Comparison of ENCODE assay signal across 24 cellular contexts in genomic region chr4:75497133-75497532, GRCh38. TPM values are rescaled to one million over a fixed set of nuclear protein-coding genes. Genes with fewer than 3 reads are reported as not detected.
DNase-seq lines count a peak whose midpoint lies in the region; ATAC-seq, FAIRE-seq and TF ChIP-seq lines count a peak whose summit lies in the region.
"Had no signal": no experiment of that assay in that cellular context is flagged by ENCODE, and none has a peak within 500 bp of the region (broad histone marks: within the 10 kb centered on the region; RNA-seq: fewer than 3 reads in every experiment).

No MANE protein-coding gene starts in this region.

- H3K79me1 ChIP-seq in IMR-90 (ENCODE audit: low read depth in 1 of 2, low read length in 2 of 2), result peaks cover 11 to 15% of the 10 kb centered on the region in 2 experiments; a peak in 3 of 4 replicates

- H3K9me3 ChIP-seq in IMR-90 (ENCODE audit: control insufficient read depth, insufficient read depth, low read length), result peaks cover 4% of the 10 kb centered on the region; the same call in 1 of the 2 replicates
- peaks cover 11% of the 10 kb centered on the region; the same call in 2 of the 3 replicates for H3K9me3 ChIP-seq in GM12878 (replicated peaks; ENCODE audit: control insufficient read depth, insufficient read depth, low read length)
- H3K9me3 ChIP-seq: right lobe of liver had no signal

- POLR2A ChIA-PET in IMR-90 (lab: Charles Lee; ENCODE audit: unreplicated experiment) (no interaction called here), GM12878 (lab: Charles Lee) (interaction anchor here (0.6 to 0.7 kb wide), 2 partner anchors 522 to 698 kb away, joined by 3 to 4 read pairs; no protein-coding TSS in a partner anchor)

- no peaks in the 10 kb centered on the region for H3K9me3 Mint-ChIP-seq in activated naive CD4-positive, alpha-beta T cell treated with anti-CD3 and anti-CD28 coated beads, Interleukin-2, amount 10 ng/mL, durations not matched to agents 7 days and 5 days
- H3K9me3 Mint-ChIP-seq: activated naive CD4-positive, alpha-beta T cell treated with anti-CD3 and anti-CD28 coated beads, Interleukin-2, amount 50 U/mL, for 72 hours; CD8-positive, alpha-beta memory T cell had no signal

- H3K18ac ChIP-seq in IMR-90 (ENCODE audit: low read depth, low read length), result peak overlapping the region; percentile 63; the same call in 1 of the 2 replicates

- H4K91ac ChIP-seq in IMR-90 (ENCODE audit: insufficient read depth, low read depth, low read length), result no peak overlapping the region

- H3K9ac ChIP-seq in IMR-90 (ENCODE audit: low read depth, low read length), result no peak overlapping the region
- H3K9ac ChIP-seq in GM12878 (ENCODE audit: control insufficient read depth, insufficient read depth, low read length), result no peak overlapping the region
- H3K9ac ChIP-seq: neural progenitor cell had no signal

- 0 out of 2 replicates have a peak overlapping the region, but pooled peaks have one; percentile 3 for H3K14ac ChIP-seq in IMR-90 (replicated peaks; ENCODE audit: low read depth, low read length)

- 29% methylated on average over 1 of the region's 5 CpGs; no CpG with 5 or more reads in 1 of the 2 experiments for WGBS in IMR-90 (ENCODE audit: extremely low coverage in 2 of 2, insufficient read length in 1 of 2), 2 experiments
- 86% methylated on average over 5 of the region's 5 CpGs for WGBS in GM12878 (ENCODE audit: insufficient coverage, insufficient replicate concordance, low lambda C conversion rate, missing lambda C conversion rate)
- 85% methylated on average over 5 of the region's 5 CpGs for WGBS in lower leg skin, 2 donors

- peak overlapping the region; percentile 10; the same call in 1 of the 2 replicates for H3K23ac ChIP-seq in IMR-90 (ENCODE audit: low read depth, low read length)

- BruUV-seq in IMR-90 (replicated peaks; lab: Mats Ljungman, UMichigan) (no TSS peak), GM12878 (replicated peaks; lab: Mats Ljungman, UMichigan) (no TSS peak)

- no peak overlapping the region for H2AK9ac ChIP-seq in IMR-90 (replicated peaks; ENCODE audit: low read depth, low read length, poor library complexity)

- TF ChIP-seq RAD21 in IMR-90 (IDR thresholded peaks at IDR 0.05; ENCODE audit: low read length) (no peak), GM12878 (IDR thresholded peaks at IDR 0.05; ENCODE audit: insufficient read depth, low read depth, low read length) (no peak)

- H3K4ac ChIP-seq in IMR-90 (ENCODE audit: low read depth, low read length), result no peak overlapping the region

- CTCF ChIA-PET in IMR-90 (lab: Yijun Ruan, JAX) (interaction anchor here (0.8 to 1.3 kb wide), 2 partner anchors 11 to 564 kb away, joined by 3 read pairs; partner anchors contain the start of gene PARM1), GM12878 (lab: Yijun Ruan, JAX) (interaction anchor here (0.7 to 1.3 kb wide), 3 partner anchors 8 to 622 kb away, joined by 3 to 4 read pairs (median 4); no protein-coding TSS in a partner anchor)
- CTCF ChIA-PET in activated naive CD4-positive, alpha-beta T cell treated with anti-CD3 and anti-CD28 coated beads, Interleukin-2, amount 10 ng/mL, durations not matched to agents 7 days and 5 days (lab: Charles Lee), result no interaction called here

- no peak overlapping the region for H2BK15ac ChIP-seq in IMR-90 (ENCODE audit: low read depth, low read length)

- no peak overlapping the region for H2BK20ac ChIP-seq in IMR-90 (ENCODE audit: low read depth, low read length)

- H2BK120ac ChIP-seq in IMR-90 (ENCODE audit: low read depth, low read length), result no peak overlapping the region

- intact Hi-C loops in IMR-90 (cut with micrococcal nuclease), result loop anchor here (10.0 kb wide), 1 partner anchor 152 kb away; no protein-coding TSS in a partner anchor
- intact Hi-C loops in GM12878 (cut with micrococcal nuclease; ENCODE audit: unreplicated experiment), result no loop called here
- intact Hi-C loops in lower leg skin (cut with DNase I; ENCODE audit: low total_unique reads), result no loop called here

- TF ChIP-seq CTCF in IMR-90 (conservative IDR thresholded peaks at IDR 0.05; ENCODE audit: low read depth, low read length), result no peak
- TF ChIP-seq CTCF in GM12878 (IDR thresholded peaks at IDR 0.05 in 2 of 3, conservative IDR thresholded peaks at IDR 0.05 in 1 of 3; ENCODE audit: control insufficient read depth in 2 of 3, extremely low read depth in 1 of 3, insufficient read depth in 1 of 3, low read depth in 3 of 3, low read length in 3 of 3), result no peak
- no peak for TF ChIP-seq CTCF in lower leg skin (IDR thresholded peaks at IDR 0.05)

- no peaks in the 10 kb centered on the region for H3K27me3 ChIP-seq in IMR-90 (ENCODE audit: control insufficient read depth, insufficient read depth, low read length)
- H3K27me3 ChIP-seq in GM12878 (replicated peaks in 1 of 2; ENCODE audit: control insufficient read depth in 2 of 2, insufficient read depth in 2 of 2, low read length in 1 of 2), result no peaks in the 10 kb centered on the region
- H3K27me3 ChIP-seq: neural progenitor cell, right lobe of liver had no signal

- H3K27ac ChIP-seq in IMR-90 (ENCODE audit: insufficient read depth, low read length) (no peak overlapping the region), GM12878 (ENCODE audit: control insufficient read depth, insufficient read depth) (no peak overlapping the region)
- H3K27ac ChIP-seq: HL-60, neural progenitor cell, right lobe of liver had no signal

- H3K4me3 ChIP-seq in IMR-90 (ENCODE audit: insufficient read depth, low read depth, low read length) (peak overlapping the region; percentile 35; the same call in 1 of the 2 replicates), GM12878 (no peak overlapping the region), lower leg skin (ENCODE audit: low read depth, poor library complexity, severe bottlenecking) (no peak overlapping the region)
- H3K4me3 ChIP-seq: neural progenitor cell, right lobe of liver had no signal

- FAIRE-seq in GM12878 (lab: Jason Lieb, UNC), result no peak
- FAIRE-seq: H1 had no signal

- peak; percentile 1 for DNase-seq in Daoy (ENCODE audit: low read depth)
- peak; percentile 59 for DNase-seq in IMR-90
- DNase-seq in GM12878 (ENCODE audit: low read depth, low spot score), result no peak
- DNase-seq in glomerular visceral epithelial cell (ENCODE audit: extremely low spot score), result peak; percentile 5
- no peak for DNase-seq in ACHN
- DNase-seq in lower leg skin (ENCODE audit: low spot score in 2 of 2), result no peak
- DNase-seq in activated naive CD4-positive, alpha-beta T cell treated with anti-CD3 and anti-CD28 coated beads, Interleukin-2, amount 10 ng/mL, durations not matched to agents 7 days and 5 days, result no peak
- DNase-seq: activated CD4-positive, alpha-beta T cell treated with anti-CD3 and anti-CD28 coated beads for 4 hours; activated CD8-positive, alpha-beta memory T cell treated with anti-CD3 and anti-CD28 coated beads, Interleukin-2, amount 50 U/mL, for 48 hours; CD8-positive, alpha-beta memory T cell; hypothalamus; KBM-7; midbrain; NCI-H1105; NCI-H526 treated with DMSO at 0.1 percent for 48 hours; right lobe of liver; stimulated activated CD4-positive, alpha-beta T cell treated with anti-CD3 and anti-CD28 coated beads, Interleukin-2, amount 100 ng/mL, for 24 hours had no signal

- H3K27ac Mint-ChIP-seq in activated naive CD4-positive, alpha-beta T cell treated with anti-CD3 and anti-CD28 coated beads, Interleukin-2, amount 10 ng/mL, durations not matched to agents 7 days and 5 days, result no peak overlapping the region
- H3K27ac Mint-ChIP-seq: neural progenitor cell had no signal

- H2AK5ac ChIP-seq in IMR-90 (ENCODE audit: low read depth, low read length), result no peak overlapping the region; the same call in 1 of the 2 replicates

- peaks cover 43% of the 10 kb centered on the region for H3K36me3 Mint-ChIP-seq in activated naive CD4-positive, alpha-beta T cell treated with anti-CD3 and anti-CD28 coated beads, Interleukin-2, amount 10 ng/mL, durations not matched to agents 7 days and 5 days

- ATAC-seq in IMR-90 (ENCODE audit: low read depth) (peak; percentile 75), GM12878 (no peak), GM18867 (IDR thresholded peaks at IDR 0.05; ENCODE audit: unreplicated experiment) (no peak)
- ATAC-seq: activated naive CD4-positive, alpha-beta T cell treated with anti-CD3 and anti-CD28 coated beads, Interleukin-2, amount 50 U/mL, for 72 hours; right lobe of liver had no signal

- no peaks in the 10 kb centered on the region for H3K9me1 ChIP-seq in IMR-90 (ENCODE audit: insufficient read depth, low read length)

- H2AFZ ChIP-seq in IMR-90 (replicated peaks; ENCODE audit: low read length, poor library complexity) (no peak overlapping the region), GM12878 (ENCODE audit: control insufficient read depth, low read depth, low read length) (no peak overlapping the region)
- H2AFZ ChIP-seq: neural progenitor cell had no signal

- H2BK5ac ChIP-seq in IMR-90 (ENCODE audit: low read depth, low read length, poor library complexity, severe bottlenecking), result peak overlapping the region; percentile 46

- H3K4me1 ChIP-seq in IMR-90 (ENCODE audit: control insufficient read depth, insufficient read depth, low read length) (peaks cover 2% of the 10 kb centered on the region; the same call in 1 of the 2 replicates), GM12878 (ENCODE audit: control insufficient read depth, insufficient read depth, low read length) (no peaks in the 10 kb centered on the region)
- H3K4me1 ChIP-seq: neural progenitor cell, right lobe of liver had no signal

- RAD21 ChIA-PET in GM12878 (lab: Charles Lee; ENCODE audit: unreplicated experiment), result no interaction called here

- H3K36me3 ChIP-seq in IMR-90 (ENCODE audit: control insufficient read depth, insufficient read depth, low read length) (peaks cover 7% of the 10 kb centered on the region), GM12878 (ENCODE audit: control insufficient read depth in 2 of 2, insufficient read depth in 2 of 2, low read length in 1 of 2) (peaks cover 2 to 18% of the 10 kb centered on the region in 2 experiments)

- TF ChIP-seq POLR2A in IMR-90 (IDR thresholded peaks at IDR 0.05; ENCODE audit: low read depth, low read length), result no peak
- TF ChIP-seq POLR2A in GM12878 (IDR thresholded peaks at IDR 0.05; ENCODE audit: low read depth, low read length), result no peak
- TF ChIP-seq POLR2A in lower leg skin (IDR thresholded peaks at IDR 0.05), result no peak

- in situ Hi-C loops in IMR-90 (cut with MboI; ENCODE audit: low sequenced_read_pairs), result loop anchor here (25.0 kb wide), 1 partner anchor 1160 kb away; no protein-coding TSS in a partner anchor
- in situ Hi-C loops in GM12878 (cut with MboI), result no loop called here
- in situ Hi-C loops in ACHN (cut with HindIII; ENCODE audit: low pct_ligation_motif_present, low pct_unique_long_range_greater_than_20kb, low sequenced_read_pairs), result no loop called here

- peak overlapping the region in 1 of 2 experiments; percentile 7; a peak in 2 of 4 replicates for H4K8ac ChIP-seq in IMR-90 (ENCODE audit: low read depth in 2 of 2, low read length in 2 of 2)

- SMC1A ChIA-PET in GM12878 (lab: Charles Lee; ENCODE audit: uncharacterized antibody, unreplicated experiment), result interaction anchor here (0.6 to 1.7 kb wide), 4 partner anchors 8 to 1656 kb away, joined by 3 to 5 read pairs (median 4); no protein-coding TSS in a partner anchor

- H3K56ac ChIP-seq in IMR-90 (ENCODE audit: extremely low read depth, insufficient read depth, low read length), result no peak overlapping the region

- peaks cover 3% of the 10 kb centered on the region for H3K79me2 ChIP-seq in GM12878 (ENCODE audit: control insufficient read depth, insufficient read depth, low read length)

- no peak overlapping the region for H3K4me3 Mint-ChIP-seq in activated naive CD4-positive, alpha-beta T cell treated with anti-CD3 and anti-CD28 coated beads, Interleukin-2, amount 10 ng/mL, durations not matched to agents 7 days and 5 days
- H3K4me3 Mint-ChIP-seq: neural progenitor cell had no signal

- dilution Hi-C loops in IMR-90 (cut with HindIII; ENCODE audit: low sequenced_read_pairs, unreplicated experiment), result no loop called here

- H4K5ac ChIP-seq in IMR-90 (ENCODE audit: low read depth, low read length), result peak overlapping the region; percentile 53; the same call in 1 of the 2 replicates

- no peaks in the 10 kb centered on the region for H4K20me1 ChIP-seq in IMR-90 (ENCODE audit: insufficient read depth, low read length)
- no peaks in the 10 kb centered on the region for H4K20me1 ChIP-seq in GM12878 (ENCODE audit: control insufficient read depth, insufficient read depth)

- no peaks in the 10 kb centered on the region for H3K27me3 Mint-ChIP-seq in activated naive CD4-positive, alpha-beta T cell treated with anti-CD3 and anti-CD28 coated beads, Interleukin-2, amount 10 ng/mL, durations not matched to agents 7 days and 5 days
- H3K27me3 Mint-ChIP-seq: CD8-positive, alpha-beta memory T cell had no signal

- peaks cover 8% of the 10 kb centered on the region for H3K4me1 Mint-ChIP-seq in activated naive CD4-positive, alpha-beta T cell treated with anti-CD3 and anti-CD28 coated beads, Interleukin-2, amount 10 ng/mL, durations not matched to agents 7 days and 5 days
- H3K4me1 Mint-ChIP-seq: neural progenitor cell had no signal

- TF ChIP-seq EP300 in GM12878 (IDR thresholded peaks at IDR 0.05; ENCODE audit: borderline replicate concordance in 1 of 2, control insufficient read depth in 1 of 2, low read depth in 2 of 2, low read length in 2 of 2), result no peak

- H3K4me2 ChIP-seq in IMR-90 (ENCODE audit: low read depth, low read length) (peak overlapping the region; percentile 94), GM12878 (ENCODE audit: control insufficient read depth, insufficient read depth) (no peak overlapping the region)
- H3K4me2 ChIP-seq: neural progenitor cell had no signal

RNA-seq across cellular contexts. Expression of gene RCHY1, which starts 17.1 kb away (rescaled TPM):
- total RNA-seq in Daoy (2014; rRNA removed; shearing (Covaris generic)), result 17.8 and 38.8 TPM in 2 replicates
- total RNA-seq in IMR-90 (2012; rRNA removed), result 22.4 and 41.4 TPM in 2 replicates
- polyA plus RNA-seq in IMR-90 (2012; rRNA removed), result 12.9 and 20.1 TPM in 2 replicates
- 3.9 and 4.7 TPM in 2 replicates for polyA plus RNA-seq in IMR-90 (2012; cell fraction: cytosol; rRNA removed)
- 1.1 and 10.7 TPM in 2 replicates for polyA plus RNA-seq in IMR-90 (2012; cell fraction: nucleus; rRNA removed; ENCODE audit: low replicate concordance)
- total RNA-seq in GM12878 (2013; cell fraction: nucleolus; rRNA removed), result 37.9 and 41.3 TPM in 2 replicates
- 12.0 and 17.7 TPM in 2 replicates for total RNA-seq in GM12878 (2014; rRNA removed)
- 12.9 and 16.0 TPM in 2 replicates for total RNA-seq in GM12878 (2014; rRNA removed; fragmentation: Illumina TruSeq; extraction: Trizol)
- 24.3 and 27.7 TPM in 2 replicates for total RNA-seq in GM12878 (2021)
- 50.2 TPM for polyA plus RNA-seq in GM12878 (2011; ENCODE audit: low read depth)
- 50.6 and 68.0 TPM in 2 replicates for polyA plus RNA-seq in GM12878 (2011; rRNA removed)
- 15.4 and 20.1 TPM in 2 replicates for polyA plus RNA-seq in GM12878 (2011; cell fraction: cytosol; rRNA removed)
- polyA plus RNA-seq in GM12878 (2011; cell fraction: nucleus; rRNA removed), result 17.0 and 22.5 TPM in 2 replicates
- 33.6 and 34.2 TPM in 2 replicates for polyA plus RNA-seq in GM12878 (2012)
- polyA plus RNA-seq in GM12878 (2014; fragmentation: Illumina TruSeq; extraction: Trizol), result 26.9 and 34.3 TPM in 2 replicates
- 10 to 100 TPM; 19.9 to 25.0 TPM for polyA plus RNA-seq in GM12878 (2014; fragmentation: Nextera tagmentation; extraction: Ambion mirVana)
- 17.6 and 23.9 TPM in 2 replicates for polyA plus RNA-seq in GM12878 (2014; rRNA removed)
- polyA plus RNA-seq in GM12878 (2016; fragmentation: Nextera tagmentation; extraction: Ambion mirVana), result 10 to 100 TPM; 35.6 to 39.5 TPM
- polyA minus RNA-seq in GM12878 (2011; rRNA and poly(A)+ RNA removed), result 19.4 and 35.3 TPM in 2 replicates
- polyA minus RNA-seq in GM12878 (2011; cell fraction: cytosol; rRNA and poly(A)+ RNA removed), result 7.6 and 10.3 TPM in 2 replicates
- 15.4 and 21.4 TPM in 2 replicates for polyA minus RNA-seq in GM12878 (2011; cell fraction: nucleus; rRNA and poly(A)+ RNA removed)
- 10 to 100 TPM in 3 of 4 donors, 1 to 10 TPM in 1; 9.3 to 28.2 (median 16.8) TPM for total RNA-seq in lower leg skin

RNA-seq across cellular contexts. Expression of gene THAP6, which starts 17.1 kb away (rescaled TPM):
- 9.1 and 10.6 TPM in 2 replicates for total RNA-seq in Daoy (2014; rRNA removed; shearing (Covaris generic))
- total RNA-seq in IMR-90 (2012; rRNA removed) (7.0 and 12.8 TPM in 2 replicates), GM12878 (2014; rRNA removed) (12.0 and 12.9 TPM in 2 replicates), GM12878 (2014; rRNA removed; fragmentation: Illumina TruSeq; extraction: Trizol) (12.7 and 14.1 TPM in 2 replicates), GM12878 (2021) (9.8 and 10.3 TPM in 2 replicates), lower leg skin (10 to 100 TPM in 3 of 4 donors, 1 to 10 TPM in 1; 8.8 to 19.7 (median 11.6) TPM)
- polyA plus RNA-seq in IMR-90 (2012; rRNA removed) (4.1 and 6.3 TPM in 2 replicates), GM12878 (2011; rRNA removed) (21.9 and 32.0 TPM in 2 replicates), GM12878 (2014; fragmentation: Illumina TruSeq; extraction: Trizol) (14.3 and 20.6 TPM in 2 replicates), GM12878 (2014; fragmentation: Nextera tagmentation; extraction: Ambion mirVana) (1 to 10 TPM; 8.9 to 9.4 TPM), GM12878 (2014; rRNA removed) (11.5 and 11.6 TPM in 2 replicates), GM12878 (2016; fragmentation: Nextera tagmentation; extraction: Ambion mirVana) (10 to 100 TPM; 14.1 to 17.1 TPM)
- 0.70 and 0.90 TPM in 2 replicates for polyA plus RNA-seq in IMR-90 (2012; cell fraction: cytosol; rRNA removed)
- polyA plus RNA-seq in IMR-90 (2012; cell fraction: nucleus; rRNA removed; ENCODE audit: low replicate concordance), result 1.3 and 12.7 TPM in 2 replicates
- total RNA-seq in GM12878 (2013; cell fraction: nucleolus; rRNA removed), result 84.5 and 84.9 TPM in 2 replicates
- 5.1 TPM for polyA plus RNA-seq in GM12878 (2011; ENCODE audit: low read depth)
- 8.3 and 8.8 TPM in 2 replicates for polyA plus RNA-seq in GM12878 (2011; cell fraction: cytosol; rRNA removed)
- polyA plus RNA-seq in GM12878 (2011; cell fraction: nucleus; rRNA removed), result 26.4 and 27.3 TPM in 2 replicates
- polyA plus RNA-seq in GM12878 (2012), result 6.7 and 7.5 TPM in 2 replicates
- 14.9 and 16.9 TPM in 2 replicates for polyA minus RNA-seq in GM12878 (2011; rRNA and poly(A)+ RNA removed)
- polyA minus RNA-seq in GM12878 (2011; cell fraction: cytosol; rRNA and poly(A)+ RNA removed), result 5.2 and 7.0 TPM in 2 replicates
- polyA minus RNA-seq in GM12878 (2011; cell fraction: nucleus; rRNA and poly(A)+ RNA removed), result 27.4 and 42.1 TPM in 2 replicates

RNA-seq across cellular contexts. Expression of gene ODAPH, which starts 58.7 kb away (rescaled TPM):
- total RNA-seq in Daoy (2014; rRNA removed; shearing (Covaris generic)), result 0.97 TPM in 1 of 2 replicates, not detected in the other
- total RNA-seq in IMR-90 (2012; rRNA removed) (not detected in 2 replicates), GM12878 (2014; rRNA removed) (0.05 TPM in 1 of 2 replicates, not detected in the other), GM12878 (2014; rRNA removed; fragmentation: Illumina TruSeq; extraction: Trizol) (0.13 and 0.18 TPM in 2 replicates), GM12878 (2021) (not detected in 2 replicates), lower leg skin (not detected)
- polyA plus RNA-seq in IMR-90 (2012; rRNA removed) (not detected in 2 replicates), GM12878 (2011; rRNA removed) (not detected in 2 replicates), GM12878 (2014; fragmentation: Illumina TruSeq; extraction: Trizol) (0.12 TPM in 1 of 2 replicates, not detected in the other), GM12878 (2014; fragmentation: Nextera tagmentation; extraction: Ambion mirVana) (under 1 TPM; 0.06 to 0.13 TPM), GM12878 (2014; rRNA removed) (0.11 TPM in 1 of 2 replicates, not detected in the other), GM12878 (2016; fragmentation: Nextera tagmentation; extraction: Ambion mirVana) (not detected)
- polyA plus RNA-seq in IMR-90 (2012; cell fraction: cytosol; rRNA removed), result not detected in 2 replicates
- 0.15 TPM in 1 of 2 replicates, not detected in the other for polyA plus RNA-seq in IMR-90 (2012; cell fraction: nucleus; rRNA removed; ENCODE audit: low replicate concordance)
- total RNA-seq in GM12878 (2013; cell fraction: nucleolus; rRNA removed), result not detected in 2 replicates
- not detected for polyA plus RNA-seq in GM12878 (2011; ENCODE audit: low read depth)
- polyA plus RNA-seq in GM12878 (2011; cell fraction: cytosol; rRNA removed), result not detected in 2 replicates
- polyA plus RNA-seq in GM12878 (2011; cell fraction: nucleus; rRNA removed), result 0.45 TPM in 1 of 2 replicates, not detected in the other
- 0.07 and 0.45 TPM in 2 replicates for polyA plus RNA-seq in GM12878 (2012)
- not detected in 2 replicates for polyA minus RNA-seq in GM12878 (2011; rRNA and poly(A)+ RNA removed)
- not detected in 2 replicates for polyA minus RNA-seq in GM12878 (2011; cell fraction: cytosol; rRNA and poly(A)+ RNA removed)
- polyA minus RNA-seq in GM12878 (2011; cell fraction: nucleus; rRNA and poly(A)+ RNA removed), result not detected in 2 replicates
- total RNA-seq: activated naive CD4-positive, alpha-beta T cell treated with anti-CD3 and anti-CD28 coated beads, Interleukin-2, amount 50 U/mL, for 72 hours; CD8-positive, alpha-beta memory T cell; H1; right lobe of liver; SK-MEL-5; urinary bladder had no signal
- polyA plus RNA-seq: H1, urinary bladder had no signal

Comparison
In these comparisons a context has a peak if more than half of its experiments do, and no peak if none do; other contexts are left out.
1. DNase-seq: peak in Daoy (single experiment), IMR-90 (single experiment) and glomerular visceral epithelial cell (single experiment); none in GM12878 (single experiment), ACHN (single experiment), lower leg skin (0 of 2) and activated naive CD4-positive, alpha-beta T cell treated with anti-CD3 and anti-CD28 coated beads, Interleukin-2, amount 10 ng/mL, durations not matched to agents 7 days and 5 days (single experiment).